Comparison of ENCODE assay signal across 29 cellular contexts in the genomic region with DNA sequence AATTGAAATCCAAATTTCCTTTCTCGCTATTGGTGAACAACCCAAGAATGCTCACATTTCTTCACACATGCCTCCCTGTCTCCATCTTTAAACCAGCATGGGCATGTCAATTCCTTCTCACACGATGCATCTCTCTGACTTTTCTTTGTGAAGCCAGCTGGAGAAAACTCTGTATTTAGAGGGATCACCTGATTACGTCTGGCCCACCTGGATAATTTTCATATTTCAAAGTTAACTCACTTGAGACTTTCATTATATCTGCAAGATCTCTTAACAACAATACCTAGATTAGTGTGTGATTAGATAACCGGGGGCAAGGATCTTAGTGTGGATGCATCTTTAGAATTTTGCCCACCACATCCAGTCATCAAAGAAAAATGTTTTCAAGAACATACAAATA.
"Had no signal": no experiment of that assay in that cellular context is flagged by ENCODE, and none has a peak within 500 bp of the region (broad histone marks: within the 10 kb centered on the region; RNA-seq: fewer than 3 reads in every experiment).

No MANE protein-coding gene starts in this region.

- H3K36me3 Mint-ChIP-seq: stimulated activated effector memory CD8-positive, alpha-beta T cell treated with anti-CD3 and anti-CD28 coated beads, Interleukin-12 subunit alpha, Interleukin-12 subunit beta, amount 100 ng/mL, for 72 hours; stimulated activated memory B cell treated with anti-CD40 and anti-IgM and Interleukin-4, amounts not matched to agents 10 μg/mL and 1 μg/mL and 100 μg/mL, for 72 hours; stimulated activated naive B cell treated with anti-CD40 and anti-IgM and Interleukin-4, amounts not matched to agents 10 μg/mL and 1 μg/mL and 100 μg/mL, for 72 hours; type B pancreatic cell had no signal

- H3K4me3 Mint-ChIP-seq: stimulated activated effector memory CD8-positive, alpha-beta T cell treated with anti-CD3 and anti-CD28 coated beads, Interleukin-12 subunit alpha, Interleukin-12 subunit beta, amount 100 ng/mL, for 72 hours; stimulated activated memory B cell treated with anti-CD40 and anti-IgM and Interleukin-4, amounts not matched to agents 10 μg/mL and 1 μg/mL and 100 μg/mL, for 72 hours; stimulated activated naive B cell treated with anti-CD40 and anti-IgM and Interleukin-4, amounts not matched to agents 10 μg/mL and 1 μg/mL and 100 μg/mL, for 72 hours; stimulated activated naive CD8-positive, alpha-beta T cell treated with anti-CD3 and anti-CD28 coated beads, Interleukin-15, amount 100 ng/mL, for 72 hours; stimulated activated naive CD8-positive, alpha-beta T cell treated with anti-CD3 and anti-CD28 coated beads, Interleukin-15, Interleukin-2, amounts not matched to agents 100 ng/mL and 50 ng/mL, for 24 hours; type B pancreatic cell had no signal

- H3K9me3 ChIP-seq: stomach, suprapubic skin, testis, thoracic aorta, thyroid gland, tibial artery, tibial nerve, transverse colon, upper lobe of left lung, upper lobe of right lung, uterus, vagina had no signal

- DNase-seq: stimulated activated CD4-positive, alpha-beta T cell treated with anti-CD3 and anti-CD28 coated beads, Interleukin-2, amount 100 ng/mL, for 48 hours; stimulated activated CD4-positive, alpha-beta T cell treated with anti-CD3 and anti-CD28 coated beads, Interleukin-4, amount 100 ng/mL, for 1 hour; stimulated activated CD4-positive, alpha-beta T cell treated with anti-CD3 and anti-CD28 coated beads, Interleukin-4, amount 100 ng/mL, for 24 hours; stimulated activated CD4-positive, alpha-beta T cell treated with anti-CD3 and anti-CD28 coated beads, Interleukin-4, amount 100 ng/mL, for 4 hours; stimulated activated CD8-positive, alpha-beta memory T cell treated with anti-CD3 and anti-CD28 coated beads, Interleukin-4, amount 100 ng/mL, for 48 hours; stimulated activated naive B cell treated with anti-CD40 and anti-IgM and Interleukin-4, amounts not matched to agents 10 μg/mL and 1 μg/mL and 100 μg/mL, for 72 hours; stimulated activated naive CD4-positive, alpha-beta T cell; stimulated activated naive CD4-positive, alpha-beta T cell treated with Interleukin-2 at 50 U/mL for 16 hours; stimulated activated naive CD8-positive, alpha-beta T cell treated with anti-CD3 and anti-CD28 coated beads, Interleukin-15, amount 100 ng/mL, for 72 hours; stimulated activated naive CD8-positive, alpha-beta T cell treated with anti-CD3 and anti-CD28 coated beads, Interleukin-15, Interleukin-2, amounts not matched to agents 100 U/mL and 50 U/mL, for 24 hours; stomach; substantia nigra; testis; thyroid gland; tibial artery; transverse colon; trophoblast cell; upper lobe of left lung; upper lobe of right lung; uterus had no signal

- H3K4me1 Mint-ChIP-seq: stimulated activated effector memory CD8-positive, alpha-beta T cell treated with anti-CD3 and anti-CD28 coated beads, Interleukin-12 subunit alpha, Interleukin-12 subunit beta, amount 100 ng/mL, for 72 hours; stimulated activated memory B cell treated with anti-CD40 and anti-IgM and Interleukin-4, amounts not matched to agents 10 μg/mL and 1 μg/mL and 100 μg/mL, for 72 hours; stimulated activated naive B cell treated with anti-CD40 and anti-IgM and Interleukin-4, amounts not matched to agents 10 μg/mL and 1 μg/mL and 100 μg/mL, for 72 hours; stimulated activated naive CD8-positive, alpha-beta T cell treated with anti-CD3 and anti-CD28 coated beads, Interleukin-15, amount 100 ng/mL, for 72 hours had no signal

- ATAC-seq: stimulated activated effector memory CD8-positive, alpha-beta T cell treated with anti-CD3 and anti-CD28 coated beads, Interleukin-12 subunit alpha, Interleukin-12 subunit beta, amount 100 ng/mL, for 72 hours; stimulated activated memory B cell treated with anti-CD40 and anti-IgM and Interleukin-4, amounts not matched to agents 10 μg/mL and 1 μg/mL and 100 μg/mL, for 72 hours; stimulated activated naive B cell treated with anti-CD40 and anti-IgM and Interleukin-4, amounts not matched to agents 10 μg/mL and 1 μg/mL and 100 μg/mL, for 72 hours; stimulated activated naive CD8-positive, alpha-beta T cell treated with anti-CD3 and anti-CD28 coated beads, Interleukin-15, amount 100 ng/mL, for 72 hours; stimulated activated naive CD8-positive, alpha-beta T cell treated with anti-CD3 and anti-CD28 coated beads, Interleukin-15, Interleukin-2, amounts not matched to agents 100 U/mL and 50 U/mL, for 24 hours; upper lobe of right lung had no signal

- H3K27ac ChIP-seq: stomach, suprapubic skin, testis, thoracic aorta, thyroid gland, tibial artery, tibial nerve, transverse colon, upper lobe of left lung, upper lobe of right lung, uterus, vagina had no signal

- H3K27me3 ChIP-seq: stomach, suprapubic skin, testis, thyroid gland, tibial artery, tibial nerve, transverse colon, upper lobe of left lung, upper lobe of right lung, uterus, vagina had no signal

- H3K27me3 Mint-ChIP-seq: stimulated activated memory B cell treated with anti-CD40 and anti-IgM and Interleukin-4, amounts not matched to agents 10 μg/mL and 1 μg/mL and 100 μg/mL, for 72 hours; stimulated activated naive B cell treated with anti-CD40 and anti-IgM and Interleukin-4, amounts not matched to agents 10 μg/mL and 1 μg/mL and 100 μg/mL, for 72 hours; stimulated activated naive CD8-positive, alpha-beta T cell treated with anti-CD3 and anti-CD28 coated beads, Interleukin-15, amount 100 ng/mL, for 72 hours; stimulated activated naive CD8-positive, alpha-beta T cell treated with anti-CD3 and anti-CD28 coated beads, Interleukin-15, Interleukin-2, amounts not matched to agents 100 ng/mL and 50 ng/mL, for 24 hours; type B pancreatic cell had no signal

- H3K27ac Mint-ChIP-seq: stimulated activated effector memory CD8-positive, alpha-beta T cell treated with anti-CD3 and anti-CD28 coated beads, Interleukin-12 subunit alpha, Interleukin-12 subunit beta, amount 100 ng/mL, for 72 hours; stimulated activated memory B cell treated with anti-CD40 and anti-IgM and Interleukin-4, amounts not matched to agents 10 μg/mL and 1 μg/mL and 100 μg/mL, for 72 hours; stimulated activated naive B cell treated with anti-CD40 and anti-IgM and Interleukin-4, amounts not matched to agents 10 μg/mL and 1 μg/mL and 100 μg/mL, for 72 hours; stimulated activated naive CD8-positive, alpha-beta T cell treated with anti-CD3 and anti-CD28 coated beads, Interleukin-15, amount 100 ng/mL, for 72 hours; stimulated activated naive CD8-positive, alpha-beta T cell treated with anti-CD3 and anti-CD28 coated beads, Interleukin-15, Interleukin-2, amounts not matched to agents 100 ng/mL and 50 ng/mL, for 24 hours; type B pancreatic cell had no signal

- H3K4me1 ChIP-seq: stomach, suprapubic skin, testis, thyroid gland, tibial artery, tibial nerve, transverse colon, upper lobe of left lung, upper lobe of right lung, uterus, vagina had no signal

- H3K36me3 ChIP-seq: stomach, suprapubic skin, thoracic aorta, thyroid gland, tibial artery, tibial nerve, transverse colon, upper lobe of left lung, upper lobe of right lung, uterus, vagina had no signal

- H3K9me3 Mint-ChIP-seq: stimulated activated memory B cell treated with anti-CD40 and anti-IgM and Interleukin-4, amounts not matched to agents 10 μg/mL and 1 μg/mL and 100 μg/mL, for 72 hours; stimulated activated naive B cell treated with anti-CD40 and anti-IgM and Interleukin-4, amounts not matched to agents 10 μg/mL and 1 μg/mL and 100 μg/mL, for 72 hours; stimulated activated naive CD8-positive, alpha-beta T cell treated with anti-CD3 and anti-CD28 coated beads, Interleukin-15, amount 100 ng/mL, for 72 hours; stimulated activated naive CD8-positive, alpha-beta T cell treated with anti-CD3 and anti-CD28 coated beads, Interleukin-15, Interleukin-2, amounts not matched to agents 100 ng/mL and 50 ng/mL, for 24 hours; type B pancreatic cell had no signal

- FAIRE-seq: urothelium cell line had no signal

- H3K4me3 ChIP-seq: stomach, suprapubic skin, testis, thoracic aorta, thyroid gland, tibial artery, tibial nerve, transverse colon, upper lobe of left lung, upper lobe of right lung, uterus, vagina had no signal
